ENCODE assay signal across 9 cellular contexts in the genomic region with DNA sequence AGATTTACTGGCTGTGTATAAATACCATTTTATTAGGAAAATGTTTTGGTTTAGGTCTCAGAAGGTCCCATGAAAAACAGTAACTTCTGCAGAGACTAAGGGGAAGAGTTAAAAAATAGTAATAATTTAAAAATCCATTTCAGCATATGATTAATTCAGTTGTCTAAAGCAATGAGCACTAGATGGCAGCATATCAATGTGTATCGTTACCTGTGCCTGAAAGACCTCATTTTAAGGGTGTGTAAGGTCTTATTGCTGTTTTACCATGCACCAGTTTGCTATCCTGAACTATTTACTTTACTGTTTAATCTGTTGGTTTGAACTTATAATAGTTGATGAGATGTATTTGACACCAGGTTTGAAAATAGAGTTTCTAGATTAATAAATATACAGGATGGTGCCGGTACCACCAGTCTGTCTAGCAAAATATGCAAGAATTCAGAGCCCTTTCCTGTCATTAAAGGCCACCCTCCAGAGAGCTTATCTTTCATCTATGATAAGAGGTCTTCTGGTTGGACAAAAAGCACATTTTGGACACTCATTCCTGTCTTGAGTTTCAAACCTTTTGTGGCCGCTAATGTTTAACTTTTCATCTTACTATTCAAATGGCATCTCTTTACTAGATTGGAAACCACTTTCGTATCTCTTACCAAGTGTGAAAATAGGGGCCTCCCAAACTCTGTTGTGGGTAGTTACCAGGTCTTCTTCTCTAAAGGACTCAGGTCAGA. TPM values are rescaled to one million over a fixed set of nuclear protein-coding genes. Genes with fewer than 3 reads are reported as not detected.
DNase-seq lines count a peak whose midpoint lies in the region; ATAC-seq and TF ChIP-seq lines count a peak whose summit lies in the region.
"Had no signal": no experiment of that assay in that cellular context is flagged by ENCODE, and none has a peak within 500 bp of the region (broad histone marks: within the 10 kb centered on the region; RNA-seq: fewer than 3 reads in every experiment).

No MANE protein-coding gene starts in this region.

- 72 to 75% methylated on average over 4 of the region's 4 CpGs for WGBS in GM23248 (ENCODE audit: low coverage in 1 of 2, low lambda C conversion rate in 2 of 2, missing lambda C conversion rate in 2 of 2), 2 experiments
- 87 to 93% methylated on average over 3 to 4 of the region's 4 CpGs for WGBS in endodermal cell (ENCODE audit: insufficient coverage in 1 of 2, insufficient read length in 1 of 2), 2 experiments

- H3K27ac Mint-ChIP-seq in endodermal cell (no peak overlapping the region), natural killer cell (peak overlapping the region; percentile 14 to 27)

- H3K27me3 Mint-ChIP-seq in endodermal cell (ENCODE audit: insufficient read depth) (no peaks in the 10 kb centered on the region), natural killer cell (ENCODE audit: low read depth in 2 of 2) (no peaks in the 10 kb centered on the region)

- H3K4me1 Mint-ChIP-seq in endodermal cell = peaks cover 40% of the 10 kb centered on the region
- H3K4me1 Mint-ChIP-seq in natural killer cell = peaks cover 6 to 8% of the 10 kb centered on the region in 2 donors

- in situ Hi-C loops in GM23248 (cut with MboI) = loop anchor here (25.0 kb wide), 1 partner anchor 1031 kb away; no protein-coding TSS in a partner anchor

- H3K27ac ChIP-seq in GM23248 = no peak overlapping the region
- no peak overlapping the region for H3K27ac ChIP-seq in endodermal cell (ENCODE audit: low read depth, low read length)

- TF ChIP-seq CTCF in endodermal cell (conservative IDR thresholded peaks at IDR 0.05) (peak; percentile 72), natural killer cell (IDR thresholded peaks at IDR 0.05) (peak; percentile 75)

- H3K9me3 ChIP-seq in GM23248 (ENCODE audit: low read depth) = no peaks in the 10 kb centered on the region
- H3K9me3 ChIP-seq in endodermal cell (ENCODE audit: control insufficient read depth, low read length) = no peaks in the 10 kb centered on the region
- H3K9me3 ChIP-seq: HAP-1 had no signal

- no peaks in the 10 kb centered on the region for H4K20me1 ChIP-seq in GM23248 (ENCODE audit: insufficient read depth)

- no peak overlapping the region for H3K4me3 ChIP-seq in GM23248
- no peak overlapping the region for H3K4me3 ChIP-seq in endodermal cell (ENCODE audit: low read length)
- H3K4me3 ChIP-seq: HAP-1 had no signal

- intact Hi-C loops in natural killer cell (cut with micrococcal nuclease) = loop anchor here (1.0 to 2.0 kb wide), 4 partner anchors 30 to 811 kb away; no protein-coding TSS in a partner anchor

- no peaks in the 10 kb centered on the region for H3F3A ChIP-seq in GM23248 (ENCODE audit: insufficient read depth)

- H3K9me3 Mint-ChIP-seq in endodermal cell = no peaks in the 10 kb centered on the region
- H3K9me3 Mint-ChIP-seq in natural killer cell = no peaks in the 10 kb centered on the region

- peak; percentile 27 for DNase-seq in stimulated activated CD4-positive, alpha-beta T cell treated with anti-CD3 and anti-CD28 coated beads, Interleukin-4, amount 100 ng/mL, for 24 hours
- DNase-seq in stimulated activated CD4-positive, alpha-beta T cell treated with anti-CD3 and anti-CD28 coated beads, Interleukin-1b, Interleukin-23, amount 100 ng/mL, for 48 hours = no peak
- DNase-seq in GM23248 (peak; percentile 73), KG1 (lab: John Stamatoyannopoulos, UW) (peak; percentile 15), RPMI8226 (peak; percentile 32), endodermal cell (no peak), natural killer cell (no peak), occipital lobe (lab: John Stamatoyannopoulos, UW) (no peak)

- H3K9ac ChIP-seq in GM23248 (no peak overlapping the region), endodermal cell (ENCODE audit: extremely low read depth, low read length, poor library complexity, severe bottlenecking) (no peak overlapping the region)

- no peaks in the 10 kb centered on the region for H3K79me2 ChIP-seq in GM23248 (ENCODE audit: insufficient read depth)

- no peak overlapping the region for H2AFZ ChIP-seq in GM23248

- H3K36me3 ChIP-seq in GM23248 (ENCODE audit: low read depth) (no peaks in the 10 kb centered on the region), endodermal cell (ENCODE audit: control insufficient read depth, insufficient read depth, low read length) (no peaks in the 10 kb centered on the region)
- H3K36me3 ChIP-seq: HAP-1 had no signal

- H3K9me2 ChIP-seq in GM23248 (ENCODE audit: insufficient read depth) = no peaks in the 10 kb centered on the region

- H3K36me3 Mint-ChIP-seq in endodermal cell (ENCODE audit: low read depth) (no peaks in the 10 kb centered on the region), natural killer cell (no peaks in the 10 kb centered on the region)

- H3K4me3 Mint-ChIP-seq in endodermal cell = no peak overlapping the region
- peak overlapping the region; percentile 17 for H3K4me3 Mint-ChIP-seq in natural killer cell

- peak; percentile 87 to 91 (median 88) for ATAC-seq in natural killer cell

- no peaks in the 10 kb centered on the region for H3K4me1 ChIP-seq in GM23248 (ENCODE audit: insufficient read depth)
- H3K4me1 ChIP-seq in endodermal cell (ENCODE audit: control insufficient read depth, insufficient read depth, low read length) = peaks cover 14% of the 10 kb centered on the region
- H3K4me1 ChIP-seq: HAP-1 had no signal

- no peaks in the 10 kb centered on the region for H3K27me3 ChIP-seq in GM23248 (replicated peaks; ENCODE audit: insufficient read depth)
- H3K27me3 ChIP-seq in endodermal cell (ENCODE audit: control insufficient read depth, insufficient read depth, low read length, poor library complexity, severe bottlenecking) = no peaks in the 10 kb centered on the region

- H3K4me2 ChIP-seq in GM23248 (ENCODE audit: unreplicated experiment) = no peak overlapping the region

RNA-seq across cellular contexts. Expression of a gene that starts 8.9 kb away (rescaled TPM):
- total RNA-seq in GM23248 (2014; rRNA removed; shearing (Covaris generic)) = 11.1 and 19.9 TPM in 2 replicates
- polyA plus RNA-seq in GM23248 (2016; fragmentation: Nextera tagmentation; extraction: Ambion mirVana) = 19.5 and 25.9 TPM in 2 replicates
- 10 to 100 TPM; 24.9 to 34.9 TPM for total RNA-seq in endodermal cell
- 20.2 TPM for polyA plus RNA-seq in endodermal cell (2013, experiment 1 of 2)
- polyA plus RNA-seq in endodermal cell (2013, experiment 2 of 2) = 20.0 TPM
- 10 to 100 TPM; 24.0 to 40.3 (median 32.4) TPM for total RNA-seq in natural killer cell
- total RNA-seq in occipital lobe = 40.6 TPM

Comparison
In these comparisons a context has a peak if more than half of its experiments do, and no peak if none do; other contexts are left out.
1. DNase-seq: peak in stimulated activated CD4-positive, alpha-beta T cell treated with anti-CD3 and anti-CD28 coated beads, Interleukin-4, amount 100 ng/mL, for 24 hours (single experiment), GM23248 (single experiment), KG1 (single experiment) and RPMI8226 (single experiment); none in stimulated activated CD4-positive, alpha-beta T cell treated with anti-CD3 and anti-CD28 coated beads, Interleukin-1b, Interleukin-23, amount 100 ng/mL, for 48 hours (single experiment), endodermal cell (single experiment), natural killer cell (single experiment) and occipital lobe (single experiment).